ENCODE assay signal across 8 cellular contexts in genomic region chr19:1206063-1206732, GRCh38. TPM values are rescaled to one million over a fixed set of nuclear protein-coding genes. Genes with fewer than 3 reads are reported as not detected.
A peak's percentile ranks its signal among the peaks of the same experiment; 100 is the strongest.
DNase-seq lines count a peak whose midpoint lies in the region; ATAC-seq and TF ChIP-seq lines count a peak whose summit lies in the region.

No MANE protein-coding gene starts in this region.

- peak overlapping the region; percentile 94 for H3K27ac ChIP-seq in HCT116 (ENCODE audit: low read depth, low read length)
- peak overlapping the region; percentile 92 for H3K27ac ChIP-seq in left ventricle myocardium inferior (replicated peaks)

- no peak for TF ChIP-seq RAD21 in HCT116 (IDR thresholded peaks at IDR 0.05; ENCODE audit: low read depth)

- H3K4me1 ChIP-seq in HCT116 (ENCODE audit: control insufficient read depth in 1 of 2, insufficient read depth in 2 of 2, low read length in 2 of 2) (peaks cover 38 to 54% of the 10 kb centered on the region in 2 experiments), left ventricle myocardium inferior (peaks cover 57% of the 10 kb centered on the region), skeletal muscle satellite cell (ENCODE audit: control insufficient read depth, insufficient read depth, low read length) (peaks cover 36% of the 10 kb centered on the region)

- H3K27ac Mint-ChIP-seq in activated CD4-positive, alpha-beta memory T cell treated with anti-CD3 and anti-CD28 coated beads, Interleukin-2, amount 10 ng/mL, durations not matched to agents 7 days and 5 days = peak overlapping the region; percentile 85

- intact Hi-C loops in HCT116 (cut with micrococcal nuclease) (no loop called here), left ventricle myocardium inferior (cut with micrococcal nuclease) (no loop called here)

- no peak overlapping the region for H2AFZ ChIP-seq in HCT116 (ENCODE audit: low read depth, low read length, poor library complexity, severe bottlenecking)

- no peak for TF ChIP-seq POLR2A in HCT116 (IDR thresholded peaks at IDR 0.05; ENCODE audit: borderline replicate concordance, extremely low read depth, insufficient read depth, insufficient read length)

- peak overlapping the region; percentile 89 for H3K4me2 ChIP-seq in HCT116 (ENCODE audit: low read length)
- H3K4me2 ChIP-seq in skeletal muscle satellite cell (ENCODE audit: low read length) = peak overlapping the region; percentile 99

- H4K20me1 ChIP-seq in HCT116 (ENCODE audit: insufficient read depth) = no peaks in the 10 kb centered on the region

- peaks cover 0 to 16% of the 10 kb centered on the region in 2 experiments; a peak in 2 of 4 replicates for H3K36me3 ChIP-seq in HCT116 (ENCODE audit: control insufficient read depth in 1 of 2, insufficient read depth in 2 of 2, low read length in 2 of 2)
- H3K36me3 ChIP-seq in left ventricle myocardium inferior = peaks cover 12% of the 10 kb centered on the region
- peaks cover 10% of the 10 kb centered on the region for H3K36me3 ChIP-seq in skeletal muscle satellite cell (ENCODE audit: insufficient read depth, low read length)

- no peak for ATAC-seq in HCT116
- no peak for ATAC-seq in HG03108 (IDR thresholded peaks at IDR 0.05; ENCODE audit: unreplicated experiment)

- CTCF ChIA-PET in HCT116 (lab: Charles Lee) = no interaction called here
- CTCF ChIA-PET in activated CD4-positive, alpha-beta memory T cell treated with anti-CD3 and anti-CD28 coated beads, Interleukin-2, amount 10 ng/mL, durations not matched to agents 7 days and 5 days (lab: Charles Lee) = interaction anchor here (0.8 kb wide), 1 partner anchor 61 kb away, joined by 3 read pairs; no protein-coding TSS in a partner anchor

- BruUV-seq in HCT116 (replicated peaks; lab: Mats Ljungman, UMichigan) = no TSS peak

- H3K9me2 ChIP-seq in HCT116 (ENCODE audit: insufficient read depth) = no peaks in the 10 kb centered on the region

- H3K4me3 Mint-ChIP-seq in activated CD4-positive, alpha-beta memory T cell treated with anti-CD3 and anti-CD28 coated beads, Interleukin-2, amount 10 ng/mL, durations not matched to agents 7 days and 5 days = peak overlapping the region; percentile 92

- no peaks in the 10 kb centered on the region for H3K27me3 ChIP-seq in HCT116 (ENCODE audit: insufficient read depth, low read length)
- H3K27me3 ChIP-seq in left ventricle myocardium inferior (ENCODE audit: low read depth) = no peaks in the 10 kb centered on the region
- no peaks in the 10 kb centered on the region for H3K27me3 ChIP-seq in skeletal muscle satellite cell (ENCODE audit: control insufficient read depth, insufficient read depth, low read length)

- peaks cover 19% of the 10 kb centered on the region for H3K36me3 Mint-ChIP-seq in activated CD4-positive, alpha-beta memory T cell treated with anti-CD3 and anti-CD28 coated beads, Interleukin-2, amount 10 ng/mL, durations not matched to agents 7 days and 5 days (ENCODE audit: low read depth)

- TF ChIP-seq CTCF in HCT116 (IDR thresholded peaks at IDR 0.05 in 2 of 3, conservative IDR thresholded peaks at IDR 0.05 in 1 of 3; ENCODE audit: borderline replicate concordance in 1 of 3, insufficient read depth in 1 of 3, low read depth in 2 of 3, low read length in 2 of 3) = no peak
- no peak for TF ChIP-seq CTCF in left ventricle myocardium inferior (IDR thresholded peaks at IDR 0.05; ENCODE audit: borderline replicate concordance)

- POLR2A ChIA-PET in HCT116 (lab: Charles Lee) = no interaction called here
- POLR2A ChIA-PET in activated CD4-positive, alpha-beta memory T cell treated with anti-CD3 and anti-CD28 coated beads, Interleukin-2, amount 10 ng/mL, durations not matched to agents 7 days and 5 days (lab: Charles Lee) = interaction anchor here (0.7 to 1.4 kb wide), 4 partner anchors 11 to 179 kb away, joined by 3 to 4 read pairs (median 3); partner anchors contain the start of gene SBNO2

- peaks cover 51% of the 10 kb centered on the region for H3K79me2 ChIP-seq in HCT116 (ENCODE audit: insufficient read depth, low read length)

- peaks cover 40% of the 10 kb centered on the region for H3K4me1 Mint-ChIP-seq in activated CD4-positive, alpha-beta memory T cell treated with anti-CD3 and anti-CD28 coated beads, Interleukin-2, amount 10 ng/mL, durations not matched to agents 7 days and 5 days

- H3K9me3 ChIP-seq in HCT116 (ENCODE audit: control insufficient read depth in 1 of 2, insufficient read depth in 1 of 2, low read depth in 1 of 2, low read length in 2 of 2) (no peaks in the 10 kb centered on the region), left ventricle myocardium inferior (replicated peaks) (no peaks in the 10 kb centered on the region), skeletal muscle satellite cell (replicated peaks; ENCODE audit: low read length) (no peaks in the 10 kb centered on the region)

- DNase-seq in HCT116 (ENCODE audit: low read depth, low spot score) (no peak), left ventricle myocardium inferior (no peak), AML-193 (lab: John Stamatoyannopoulos, UW) (no peak), anterior cingulate cortex (lab: John Stamatoyannopoulos, UW) (no peak), NCI-H524 (lab: John Stamatoyannopoulos, UW) (no peak)
- no peak for DNase-seq in activated CD4-positive, alpha-beta memory T cell treated with anti-CD3 and anti-CD28 coated beads, Interleukin-2, amount 10 ng/mL, durations not matched to agents 7 days and 5 days

- H3K27me3 Mint-ChIP-seq in activated CD4-positive, alpha-beta memory T cell treated with anti-CD3 and anti-CD28 coated beads, Interleukin-2, amount 10 ng/mL, durations not matched to agents 7 days and 5 days = no peaks in the 10 kb centered on the region

- H3K9me3 Mint-ChIP-seq in activated CD4-positive, alpha-beta memory T cell treated with anti-CD3 and anti-CD28 coated beads, Interleukin-2, amount 10 ng/mL, durations not matched to agents 7 days and 5 days = no peaks in the 10 kb centered on the region

- RAD21 ChIA-PET in HCT116 (lab: Charles Lee; ENCODE audit: low non-redundant PET in 1 of 2, low total read pairs in 2 of 2, uncharacterized antibody in 2 of 2, unreplicated experiment in 2 of 2) = no interaction called here

- H3K4me3 ChIP-seq in HCT116 (replicated peaks in 1 of 2; ENCODE audit: low read depth in 1 of 2, low read length in 2 of 2) (peak overlapping the region; percentile 82), left ventricle myocardium inferior (peak overlapping the region; percentile 79), skeletal muscle satellite cell (ENCODE audit: low read length) (peak overlapping the region; percentile 79)

- H3K9ac ChIP-seq in HCT116 (ENCODE audit: low read length) (peak overlapping the region; percentile 85), skeletal muscle satellite cell (ENCODE audit: low read depth, low read length) (peak overlapping the region; percentile 79)

TF ChIP-seq in HCT116, 20 proteins besides CTCF, POLR2A, EP300 and RAD21:
- TF ChIP-seq EZH2 (IDR thresholded peaks at IDR 0.05) (no peak), SP1 (IDR thresholded peaks at IDR 0.05; ENCODE audit: low read depth) (no peak), ZBTB33 (IDR thresholded peaks at IDR 0.05; ENCODE audit: extremely low read depth, insufficient replicate concordance, low read length) (no peak), ZFX (IDR thresholded peaks at IDR 0.05) (peak; percentile 65), EGR1 (IDR thresholded peaks at IDR 0.05; ENCODE audit: low read depth) (no peak)
TF ChIP-seq in HCT116: peak in this region for 1.

RNA-seq across cellular contexts. Expression of gene STK11, which starts 0.6 kb away (rescaled TPM):
- total RNA-seq in HCT116 (2021; ENCODE audit: unreplicated experiment) (86.9 TPM), left ventricle myocardium inferior (50.1 TPM)
- 67.3 and 71.4 TPM in 2 replicates for polyA plus RNA-seq in HCT116 (2012)
- 10 to 100 TPM; 84.2 to 85.1 TPM for total RNA-seq in activated CD4-positive, alpha-beta memory T cell treated with anti-CD3 and anti-CD28 coated beads, Interleukin-2, amount 10 ng/mL, durations not matched to agents 7 days and 5 days
- 50.7 and 61.9 TPM in 2 replicates for total RNA-seq in skeletal muscle satellite cell (2012; rRNA removed)

RNA-seq across cellular contexts. Expression of gene CBARP, which starts 31.6 kb away (rescaled TPM):
- 23.8 TPM for total RNA-seq in HCT116 (2021; ENCODE audit: unreplicated experiment)
- polyA plus RNA-seq in HCT116 (2012) = 11.1 and 11.8 TPM in 2 replicates
- total RNA-seq in activated CD4-positive, alpha-beta memory T cell treated with anti-CD3 and anti-CD28 coated beads, Interleukin-2, amount 10 ng/mL, durations not matched to agents 7 days and 5 days = under 1 TPM; 0.35 to 0.55 TPM
- 0.96 TPM for total RNA-seq in left ventricle myocardium inferior
- 3.3 and 4.8 TPM in 2 replicates for total RNA-seq in skeletal muscle satellite cell (2012; rRNA removed)

RNA-seq across cellular contexts. Expression of gene SBNO2, which starts 32.1 kb away (rescaled TPM):
- total RNA-seq in HCT116 (2021; ENCODE audit: unreplicated experiment) = 66.4 TPM
- polyA plus RNA-seq in HCT116 (2012) = 35.8 and 46.2 TPM in 2 replicates
- 10 to 100 TPM; 94.4 to 98.2 TPM for total RNA-seq in activated CD4-positive, alpha-beta memory T cell treated with anti-CD3 and anti-CD28 coated beads, Interleukin-2, amount 10 ng/mL, durations not matched to agents 7 days and 5 days
- 16.9 TPM for total RNA-seq in left ventricle myocardium inferior
- 43.3 and 44.1 TPM in 2 replicates for total RNA-seq in skeletal muscle satellite cell (2012; rRNA removed)

RNA-seq across cellular contexts. Expression of gene ATP5F1D, which starts 35.4 kb away (rescaled TPM):
- total RNA-seq in HCT116 (2021; ENCODE audit: unreplicated experiment) = 428 TPM
- polyA plus RNA-seq in HCT116 (2012) = 468 and 508 TPM in 2 replicates
- total RNA-seq in activated CD4-positive, alpha-beta memory T cell treated with anti-CD3 and anti-CD28 coated beads, Interleukin-2, amount 10 ng/mL, durations not matched to agents 7 days and 5 days = 100 to 1,000 TPM; 171 to 173 TPM
- 501 TPM for total RNA-seq in left ventricle myocardium inferior
- 33.9 and 42.1 TPM in 2 replicates for total RNA-seq in skeletal muscle satellite cell (2012; rRNA removed)

RNA-seq across cellular contexts. Expression of gene MIDN, which starts 42.2 kb away (rescaled TPM):
- total RNA-seq in HCT116 (2021; ENCODE audit: unreplicated experiment) (146 TPM), left ventricle myocardium inferior (60.5 TPM)
- 63.2 and 79.4 TPM in 2 replicates for polyA plus RNA-seq in HCT116 (2012)
- 10 to 100 TPM; 86.2 to 88.6 TPM for total RNA-seq in activated CD4-positive, alpha-beta memory T cell treated with anti-CD3 and anti-CD28 coated beads, Interleukin-2, amount 10 ng/mL, durations not matched to agents 7 days and 5 days
- total RNA-seq in skeletal muscle satellite cell (2012; rRNA removed) = 21.3 and 31.0 TPM in 2 replicates

Comparison
In these comparisons a context has a peak if more than half of its experiments do, and no peak if none do; other contexts are left out.
1. RNA of gene CBARP, which starts 31.6 kb away (total RNA-seq): 23.8 TPM in HCT116 (single experiment); 0.96 TPM in left ventricle myocardium inferior (single experiment) and 0.35 to 0.55 TPM in activated CD4-positive, alpha-beta memory T cell treated with anti-CD3 and anti-CD28 coated beads, Interleukin-2, amount 10 ng/mL, durations not matched to agents 7 days and 5 days; every median in the first group is over 10 times any median in the second.
2. Peak in every context shown above with its lines, with median percentiles within 50 percentile points of each other: H3K4me3 ChIP-seq.